ENCODE assay signal across 8 cellular contexts in genomic region chr6:51855310-51856082, GRCh38.
DNase-seq lines count a peak whose midpoint lies in the region; ATAC-seq and TF ChIP-seq lines count a peak whose summit lies in the region.

No MANE protein-coding gene starts in this region.

- no peak for TF ChIP-seq POLR2A in body of pancreas (IDR thresholded peaks at IDR 0.05)

- 29 to 32% methylated on average over 10 of the region's 10 CpGs for WGBS in body of pancreas, 2 donors

- no peak overlapping the region for H3K27ac Mint-ChIP-seq in CD8-positive, alpha-beta T cell

- no peaks in the 10 kb centered on the region for H3K27me3 ChIP-seq in CD8-positive, alpha-beta T cell (ENCODE audit: insufficient read depth, low read length)
- no peaks in the 10 kb centered on the region for H3K27me3 ChIP-seq in body of pancreas
- H3K27me3 ChIP-seq in left lung, result no peaks in the 10 kb centered on the region

- no peak for ATAC-seq in CD8-positive, alpha-beta T cell
- peak; percentile 79 for ATAC-seq in GM18502 (IDR thresholded peaks at IDR 0.05; ENCODE audit: poor library complexity, unreplicated experiment)
- ATAC-seq in HG03342 (IDR thresholded peaks at IDR 0.05; ENCODE audit: unreplicated experiment), result peak; percentile 80
- ATAC-seq in body of pancreas, result no peak
- peak; percentile 72 for ATAC-seq in left lung

- DNase-seq in CD8-positive, alpha-beta T cell, result no peak
- DNase-seq in NCI-H748 treated with DMSO at 0.1 percent for 48 hours (lab: John Stamatoyannopoulos, UW), result peak; percentile 78
- peak in 3 of 4 donors; percentile 28 to 46 (median 34) for DNase-seq in body of pancreas
- no peak for DNase-seq in left lung
- no peak for DNase-seq in T-helper 9 cell
- no peak for DNase-seq in ureter (ENCODE audit: low spot score)

- no peak overlapping the region for H3K27ac ChIP-seq in CD8-positive, alpha-beta T cell (ENCODE audit: low read depth, low read length)
- H3K27ac ChIP-seq in body of pancreas (no peak overlapping the region), left lung (no peak overlapping the region)

- no peaks in the 10 kb centered on the region for H3K36me3 ChIP-seq in CD8-positive, alpha-beta T cell (ENCODE audit: insufficient read depth, low read length)
- no peaks in the 10 kb centered on the region for H3K36me3 ChIP-seq in body of pancreas (replicated peaks in 1 of 2; ENCODE audit: insufficient read depth in 1 of 2, low read depth in 2 of 2)
- no peaks in the 10 kb centered on the region for H3K36me3 ChIP-seq in left lung

- TF ChIP-seq CTCF in CD8-positive, alpha-beta T cell (IDR thresholded peaks at IDR 0.05), result peak; percentile 65
- peak in 6 of 7 experiments; percentile 57 to 80 (median 61) for TF ChIP-seq CTCF in body of pancreas (IDR thresholded peaks at IDR 0.05)
- peak; percentile 60 to 68 for TF ChIP-seq CTCF in left lung (IDR thresholded peaks at IDR 0.05)

- H3K4me3 ChIP-seq in CD8-positive, alpha-beta T cell (ENCODE audit: low read depth, low read length), result no peak overlapping the region
- H3K4me3 ChIP-seq in body of pancreas, result no peak overlapping the region
- H3K4me3 ChIP-seq in left lung, result no peak overlapping the region

- H3K36me3 Mint-ChIP-seq in CD8-positive, alpha-beta T cell, result no peaks in the 10 kb centered on the region

- H3K4me1 ChIP-seq in CD8-positive, alpha-beta T cell (ENCODE audit: insufficient read depth, low read length), result no peaks in the 10 kb centered on the region
- peaks cover 11% of the 10 kb centered on the region for H3K4me1 ChIP-seq in body of pancreas
- H3K4me1 ChIP-seq in left lung, result no peaks in the 10 kb centered on the region

- no peaks in the 10 kb centered on the region for H3K4me1 Mint-ChIP-seq in CD8-positive, alpha-beta T cell (ENCODE audit: low read depth)

- CTCF ChIA-PET in CD8-positive, alpha-beta T cell (lab: Charles Lee), result interaction anchor here (0.7 to 1.6 kb wide), 4 partner anchors 9 to 167 kb away, joined by 3 to 5 read pairs (median 4); no protein-coding TSS in a partner anchor

- H3K9me3 ChIP-seq in CD8-positive, alpha-beta T cell (ENCODE audit: low read length), result no peaks in the 10 kb centered on the region
- H3K9me3 ChIP-seq in body of pancreas (no peaks in the 10 kb centered on the region), left lung (no peaks in the 10 kb centered on the region)

- POLR2A ChIA-PET in CD8-positive, alpha-beta T cell (lab: Charles Lee), result no interaction called here

- H3K9me3 Mint-ChIP-seq in CD8-positive, alpha-beta T cell, result peaks cover 2% of the 10 kb centered on the region

- peaks cover 8% of the 10 kb centered on the region for H3K27me3 Mint-ChIP-seq in CD8-positive, alpha-beta T cell (ENCODE audit: low read depth)

- intact Hi-C loops in CD8-positive, alpha-beta T cell (cut with DNase I, micrococcal nuclease), result loop anchor here (2.0 to 10.0 kb wide), 3 partner anchors 165 to 807 kb away; no protein-coding TSS in a partner anchor
- intact Hi-C loops in body of pancreas (cut with DNase I) (no loop called here), left lung (cut with DNase I) (loop anchor here in 1 of 2 donors (10.0 kb wide), 1 partner anchor 169 kb away; no protein-coding TSS in a partner anchor)

- no peak overlapping the region for H3K4me3 Mint-ChIP-seq in CD8-positive, alpha-beta T cell

Comparison
In these comparisons a context has a peak if more than half of its experiments do, and no peak if none do; other contexts are left out.
1. ATAC-seq: peak in GM18502 (single experiment), HG03342 (single experiment) and left lung (single experiment); none in CD8-positive, alpha-beta T cell (single experiment) and body of pancreas (single experiment).
2. DNase-seq: peak in NCI-H748 treated with DMSO at 0.1 percent for 48 hours (single experiment) and body of pancreas (3 of 4); none in CD8-positive, alpha-beta T cell (0 of 7), left lung (0 of 2), T-helper 9 cell (single experiment) and ureter (single experiment).
3. Peak in every context shown above with its lines, with median percentiles within 50 percentile points of each other: CTCF ChIP-seq.